9 cellular contexts compared by ENCODE assay signal in the genomic region with DNA sequence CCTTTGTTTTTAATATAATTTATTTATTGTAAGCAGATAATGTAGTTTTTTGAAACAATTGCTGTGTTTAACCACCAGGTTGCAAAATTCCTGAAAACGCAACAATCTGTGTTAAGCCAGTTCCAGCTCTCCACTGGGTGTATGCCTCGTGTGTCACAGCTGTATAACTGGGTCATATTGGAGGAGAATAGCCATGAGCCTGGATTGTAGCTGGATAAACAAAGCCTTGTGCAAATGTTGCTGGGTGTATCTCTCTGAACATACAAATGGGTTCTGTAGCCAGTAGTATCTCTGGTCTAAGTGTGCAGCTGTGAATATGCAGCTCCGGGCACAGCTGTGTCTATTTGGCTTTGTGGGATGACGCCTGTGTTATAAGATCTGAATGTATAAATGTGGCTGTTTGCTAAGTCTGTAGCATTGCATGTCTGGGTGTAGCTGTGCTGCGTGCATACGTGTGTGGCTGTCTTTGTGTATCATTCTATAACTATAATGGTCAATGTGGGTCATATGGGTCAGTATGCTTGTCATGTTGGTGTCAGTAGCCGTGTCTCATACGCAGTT. TPM values are rescaled to one million over a fixed set of nuclear protein-coding genes. Genes with fewer than 3 reads are reported as not detected.
DNase-seq lines count a peak whose midpoint lies in the region; ATAC-seq and TF ChIP-seq lines count a peak whose summit lies in the region.
"Had no signal": no experiment of that assay in that cellular context is flagged by ENCODE, and none has a peak within 500 bp of the region (broad histone marks: within the 10 kb centered on the region; RNA-seq: fewer than 3 reads in every experiment).

No MANE protein-coding gene starts in this region.

- H3K27ac ChIP-seq in mucosa of rectum (ENCODE audit: low read depth in 2 of 2, low read length in 2 of 2), result peak overlapping the region; percentile 86 to 97

- H3K4me1 Mint-ChIP-seq in natural killer cell, result peaks cover 24 to 29% of the 10 kb centered on the region in 2 donors
- peaks cover 15 to 16% of the 10 kb centered on the region in 2 donors for H3K4me1 Mint-ChIP-seq in natural killer cell treated with Interleukin-12 subunit alpha and Interleukin-12 subunit beta and Interleukin-15 and Interleukin-18, amount 100 ng/mL, for 72 hours (ENCODE audit: low read depth in 2 of 2)
- H3K4me1 Mint-ChIP-seq in dendritic cell treated with granulocyte-macrophage colony-stimulating factor and Interleukin-4, amounts not matched to agents 40 ng/mL and 50 ng/mL, for 4 days (ENCODE audit: low read depth), result peaks cover 47% of the 10 kb centered on the region

- H3K9me3 Mint-ChIP-seq in natural killer cell, result no peaks in the 10 kb centered on the region
- no peaks in the 10 kb centered on the region for H3K9me3 Mint-ChIP-seq in natural killer cell treated with Interleukin-12 subunit alpha and Interleukin-12 subunit beta and Interleukin-15 and Interleukin-18, amount 100 ng/mL, for 72 hours
- H3K9me3 Mint-ChIP-seq in dendritic cell treated with granulocyte-macrophage colony-stimulating factor and Interleukin-4, amounts not matched to agents 40 ng/mL and 50 ng/mL, for 4 days, result no peaks in the 10 kb centered on the region

- H3K27ac Mint-ChIP-seq in natural killer cell, result peak overlapping the region in 1 of 2 donors; percentile 34
- no peak overlapping the region for H3K27ac Mint-ChIP-seq in natural killer cell treated with Interleukin-12 subunit alpha and Interleukin-12 subunit beta and Interleukin-15 and Interleukin-18, amount 100 ng/mL, for 72 hours
- H3K27ac Mint-ChIP-seq in dendritic cell treated with granulocyte-macrophage colony-stimulating factor and Interleukin-4, amounts not matched to agents 40 ng/mL and 50 ng/mL, for 4 days, result peak overlapping the region; percentile 46

- peak overlapping the region; percentile 52 to 81 for H3K9ac ChIP-seq in mucosa of rectum (ENCODE audit: low read depth in 1 of 2, low read length in 2 of 2)

- peak overlapping the region; percentile 73 to 83 for H3K4me3 ChIP-seq in mucosa of rectum (ENCODE audit: low read length in 2 of 2)

- H3K27me3 Mint-ChIP-seq in natural killer cell (ENCODE audit: low read depth in 2 of 2), result peaks cover 18 to 25% of the 10 kb centered on the region in 2 donors
- H3K27me3 Mint-ChIP-seq in natural killer cell treated with Interleukin-12 subunit alpha and Interleukin-12 subunit beta and Interleukin-15 and Interleukin-18, amount 100 ng/mL, for 72 hours, result peaks cover 22 to 26% of the 10 kb centered on the region in 2 donors
- H3K27me3 Mint-ChIP-seq in dendritic cell treated with granulocyte-macrophage colony-stimulating factor and Interleukin-4, amounts not matched to agents 40 ng/mL and 50 ng/mL, for 4 days, result peaks cover 54% of the 10 kb centered on the region

- ATAC-seq in natural killer cell (peak; percentile 6 to 30 (median 28)), GM19324 (IDR thresholded peaks at IDR 0.05; ENCODE audit: low FRiP score, unreplicated experiment) (no peak), GM18498 (IDR thresholded peaks at IDR 0.05; ENCODE audit: unreplicated experiment) (no peak)
- ATAC-seq in natural killer cell treated with Interleukin-12 subunit alpha and Interleukin-12 subunit beta and Interleukin-15 and Interleukin-18, amount 100 ng/mL, for 72 hours, result no peak

- peaks cover 11 to 12% of the 10 kb centered on the region in 2 donors for H3K36me3 ChIP-seq in mucosa of rectum (ENCODE audit: control insufficient read depth in 2 of 2, insufficient read depth in 2 of 2, low read length in 2 of 2)

- H3K9me3 ChIP-seq in mucosa of rectum (ENCODE audit: control insufficient read depth in 2 of 2, low read length in 2 of 2), result no peaks in the 10 kb centered on the region

- H3K27me3 ChIP-seq in mucosa of rectum (ENCODE audit: control insufficient read depth in 2 of 2, insufficient read depth in 2 of 2, low read length in 2 of 2), result no peaks in the 10 kb centered on the region

- H3K4me3 Mint-ChIP-seq in natural killer cell, result no peak overlapping the region
- no peak overlapping the region for H3K4me3 Mint-ChIP-seq in natural killer cell treated with Interleukin-12 subunit alpha and Interleukin-12 subunit beta and Interleukin-15 and Interleukin-18, amount 100 ng/mL, for 72 hours
- H3K4me3 Mint-ChIP-seq in dendritic cell treated with granulocyte-macrophage colony-stimulating factor and Interleukin-4, amounts not matched to agents 40 ng/mL and 50 ng/mL, for 4 days, result no peak overlapping the region

- DNase-seq in natural killer cell (no peak), SIG-M5 treated with dmso at 0.1 percent for 504 hours (lab: John Stamatoyannopoulos, UW; ENCODE audit: unreplicated experiment) (no peak), NOMO-1 treated with dmso at 0.1 percent for 144 hours (lab: John Stamatoyannopoulos, UW; ENCODE audit: unreplicated experiment) (no peak)
- no peak for DNase-seq in natural killer cell treated with Interleukin-12 subunit alpha and Interleukin-12 subunit beta and Interleukin-15 and Interleukin-18, amount 100 ng/mL, for 72 hours (ENCODE audit: low spot score)
- DNase-seq: NCI-H526 had no signal

- H3K4me1 ChIP-seq in mucosa of rectum (ENCODE audit: control insufficient read depth in 2 of 2, insufficient read depth in 2 of 2, low read length in 2 of 2), result peaks cover 38 to 47% of the 10 kb centered on the region in 2 donors

- no peak for TF ChIP-seq CTCF in natural killer cell (IDR thresholded peaks at IDR 0.05)

- intact Hi-C loops in natural killer cell (cut with micrococcal nuclease), result no loop called here
- intact Hi-C loops in dendritic cell treated with granulocyte-macrophage colony-stimulating factor and Interleukin-4, amounts not matched to agents 40 ng/mL and 50 ng/mL, for 4 days (cut with micrococcal nuclease), result no loop called here

- H3K36me3 Mint-ChIP-seq in natural killer cell, result no peaks in the 10 kb centered on the region
- no peaks in the 10 kb centered on the region for H3K36me3 Mint-ChIP-seq in natural killer cell treated with Interleukin-12 subunit alpha and Interleukin-12 subunit beta and Interleukin-15 and Interleukin-18, amount 100 ng/mL, for 72 hours
- no peaks in the 10 kb centered on the region for H3K36me3 Mint-ChIP-seq in dendritic cell treated with granulocyte-macrophage colony-stimulating factor and Interleukin-4, amounts not matched to agents 40 ng/mL and 50 ng/mL, for 4 days (ENCODE audit: low read depth)

RNA-seq across cellular contexts. Expression of a gene that starts 2.7 kb away (rescaled TPM):
- 1 to 10 TPM in 1 of 3 donors, under 1 TPM in 2; 0.75 to 1.5 (median 0.94) TPM for total RNA-seq in natural killer cell
- under 1 TPM in 1 of 2 donors, not detected in 1; 0.31 TPM for total RNA-seq in natural killer cell treated with Interleukin-12 subunit alpha and Interleukin-12 subunit beta and Interleukin-15 and Interleukin-18, amount 100 ng/mL, for 72 hours

RNA-seq across cellular contexts. Expression of a gene that starts 52.2 kb away (rescaled TPM):
- total RNA-seq in natural killer cell, result 1 to 10 TPM; 4.5 to 7.8 (median 5.7) TPM
- 1 to 10 TPM; 4.7 to 6.3 TPM for total RNA-seq in natural killer cell treated with Interleukin-12 subunit alpha and Interleukin-12 subunit beta and Interleukin-15 and Interleukin-18, amount 100 ng/mL, for 72 hours

Comparison
In these comparisons a context has a peak if more than half of its experiments do, and no peak if none do; other contexts are left out.
1. ATAC-seq: peak in natural killer cell (3 of 3); none in natural killer cell treated with Interleukin-12 subunit alpha and Interleukin-12 subunit beta and Interleukin-15 and Interleukin-18, amount 100 ng/mL, for 72 hours (0 of 2), GM19324 (single experiment) and GM18498 (single experiment).